ENCODE assay signal across 29 cellular contexts in the genomic region with DNA sequence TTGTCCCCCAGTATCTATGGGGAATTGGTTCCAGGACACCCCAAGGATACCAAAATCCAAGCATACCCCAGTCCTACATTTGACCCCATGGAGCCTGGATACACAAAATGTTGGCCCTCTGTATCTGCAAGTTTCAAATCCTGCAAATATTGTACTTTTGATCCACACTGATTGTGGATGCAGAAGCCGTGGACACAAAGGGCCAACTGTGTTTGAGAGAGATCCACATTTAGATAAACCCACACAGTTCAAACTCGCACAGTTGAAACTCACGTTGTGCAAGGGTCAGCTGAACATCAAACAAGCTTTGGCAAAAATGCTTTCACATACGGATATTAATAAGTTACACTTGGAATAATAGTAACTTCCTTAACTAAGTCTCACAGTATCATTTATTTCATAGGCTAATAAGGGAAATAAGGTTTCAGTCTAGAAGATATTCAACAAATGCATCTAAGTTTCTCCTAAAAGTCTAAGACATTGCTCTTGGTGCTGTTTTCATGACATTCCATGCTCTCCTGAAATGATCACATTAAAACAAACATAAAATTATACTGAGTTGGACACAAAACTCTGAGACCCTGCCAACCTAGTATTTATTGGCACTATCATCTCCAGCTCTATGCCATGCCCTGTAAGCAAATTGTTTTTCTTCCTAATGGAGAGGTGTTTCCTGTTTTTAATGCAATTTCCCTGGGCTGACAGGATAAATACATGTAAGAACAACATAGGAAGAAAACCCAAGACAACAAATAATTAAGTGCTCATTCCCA. TPM values are rescaled to one million over a fixed set of nuclear protein-coding genes. Genes with fewer than 3 reads are reported as not detected.
"Had no signal": no experiment of that assay in that cellular context is flagged by ENCODE, and none has a peak within 500 bp of the region (broad histone marks: within the 10 kb centered on the region; RNA-seq: fewer than 3 reads in every experiment).

No MANE protein-coding gene starts in this region.

- FAIRE-seq: TTC549 had no signal

- H3K27ac Mint-ChIP-seq: activated CD4-positive, alpha-beta memory T cell treated with anti-CD3 and anti-CD28 coated beads, Interleukin-2, amount 10 ng/mL, durations not matched to agents 7 days and 5 days; activated CD4-positive, alpha-beta T cell treated with anti-CD3 and anti-CD28 coated beads for 36 hours; activated T-cell treated with anti-CD3 and anti-CD28 coated beads, Interleukin-2, amount 50 U/mL, for 72 hours; activated T-helper 2 cell treated with anti-CD3 and anti-CD28 coated beads, Interferon-gamma antibody, Interleukin-2, Interleukin-4, amounts not matched to agents 10 μg/mL and 5 μg/mL and 100 μg/mL, durations not matched to agents 14 hours and 24 hours and 36 hours had no signal

- H3K27ac ChIP-seq: breast epithelium had no signal

- H3K4me1 ChIP-seq: breast epithelium had no signal

- H3K9me3 Mint-ChIP-seq: activated CD4-positive, alpha-beta memory T cell treated with anti-CD3 and anti-CD28 coated beads, Interleukin-2, amount 10 ng/mL, durations not matched to agents 7 days and 5 days; activated T-cell treated with anti-CD3 and anti-CD28 coated beads, Interleukin-2, amount 50 U/mL, for 72 hours; activated T-helper 2 cell treated with anti-CD3 and anti-CD28 coated beads, Interferon-gamma antibody, Interleukin-2, Interleukin-4, amounts not matched to agents 10 μg/mL and 5 μg/mL and 100 μg/mL, durations not matched to agents 14 hours and 24 hours and 36 hours had no signal

- H3K9me3 ChIP-seq: breast epithelium, MG63 had no signal

- DNase-seq: activated CD4-positive, alpha-beta memory T cell treated with anti-CD3 and anti-CD28 coated beads, Interleukin-2, amount 10 ng/mL, durations not matched to agents 7 days and 5 days; activated CD4-positive, alpha-beta T cell treated with anti-CD3 and anti-CD28 coated beads for 36 hours; activated CD4-positive, alpha-beta T cell treated with anti-CD3 and anti-CD28 coated beads, Interleukin-2, amount 50 U/mL, for 1 hour; activated gamma-delta T cell treated with Interleukin-2 at 50 U/mL for 16 hours; activated naive CD4-positive, alpha-beta T cell treated with anti-CD3 and anti-CD28 coated beads, Interleukin-2, amount 50 U/mL, for 16 hours; activated T-cell treated with anti-CD3 and anti-CD28 coated beads for 4 hours; activated T-cell treated with anti-CD3 and anti-CD28 coated beads, Interleukin-2, amount 50 U/mL, for 72 hours; aorta; caudate nucleus; MG63; MV-4-11; NCI-H1092 treated with DMSO at 0.1 percent for 48 hours; NCI-H1417 treated with DMSO at 0.1 percent for 48 hours; NCI-H1694; NCI-H2029; NCI-H345; NCI-H510A; NCI-H526 treated with DMSO at 0.1 percent for 48 hours; NCI-H82; SIG-M5; T-helper 2 cell; T1000 had no signal

- H3K4me3 ChIP-seq: breast epithelium, MG63 had no signal

- H3K27me3 ChIP-seq: breast epithelium, MG63 had no signal

- ATAC-seq: activated CD4-positive, alpha-beta T cell treated with anti-CD3 and anti-CD28 coated beads for 36 hours; activated T-cell treated with anti-CD3 and anti-CD28 coated beads, Interleukin-2, amount 50 U/mL, for 72 hours had no signal

RNA-seq across cellular contexts. Expression of a gene that starts 32.3 kb away (rescaled TPM):
- total RNA-seq: activated CD4-positive, alpha-beta memory T cell treated with anti-CD3 and anti-CD28 coated beads, Interleukin-2, amount 10 ng/mL, durations not matched to agents 7 days and 5 days; activated CD4-positive, alpha-beta T cell treated with anti-CD3 and anti-CD28 coated beads for 36 hours; activated CD8-positive, alpha-beta memory T cell treated with anti-CD3 and anti-CD28 coated beads for 36 hours; activated T-cell treated with anti-CD3 and anti-CD28 coated beads, Interleukin-2, amount 50 U/mL, for 72 hours; activated T-helper 2 cell treated with anti-CD3 and anti-CD28 coated beads, Interferon-gamma antibody, Interleukin-2, Interleukin-4, amounts not matched to agents 10 μg/mL and 5 μg/mL and 100 μg/mL, durations not matched to agents 14 hours and 24 hours and 36 hours; aorta; breast epithelium; cerebellum; OCI-LY7; RPMI7951 had no signal
- polyA plus RNA-seq: aorta had no signal

RNA-seq across cellular contexts. Expression of a gene that starts 38.6 kb away (rescaled TPM):
- total RNA-seq: activated CD4-positive, alpha-beta memory T cell treated with anti-CD3 and anti-CD28 coated beads, Interleukin-2, amount 10 ng/mL, durations not matched to agents 7 days and 5 days; activated CD4-positive, alpha-beta T cell treated with anti-CD3 and anti-CD28 coated beads for 36 hours; activated CD8-positive, alpha-beta memory T cell treated with anti-CD3 and anti-CD28 coated beads for 36 hours; aorta; cerebellum; OCI-LY7; RPMI7951 had no signal
- polyA plus RNA-seq: aorta had no signal
